1 cellular context compared by ENCODE assay signal in the genomic region with DNA sequence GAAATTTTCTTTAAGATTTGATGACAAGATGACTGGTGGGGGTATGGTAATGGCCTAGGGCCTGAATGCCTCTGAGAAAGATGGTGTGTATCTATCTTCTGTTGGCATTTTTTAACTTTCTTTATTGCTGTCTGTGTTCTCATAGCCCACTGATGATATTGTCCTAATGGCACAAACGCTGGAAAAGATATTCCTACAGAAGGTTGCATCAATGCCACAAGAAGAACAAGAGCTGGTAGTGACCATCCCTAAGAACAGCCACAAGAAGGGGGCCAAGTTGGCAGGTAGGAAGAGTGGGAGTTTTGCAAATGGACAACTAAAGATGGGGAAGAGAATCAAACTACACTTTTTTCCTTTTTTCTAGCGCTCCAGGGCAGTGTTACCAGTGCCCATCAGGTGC.
TF ChIP-seq lines count a peak whose summit lies in the region.

No MANE protein-coding gene starts in this region.

TF ChIP-seq in H1, 55 proteins besides CTCF, POLR2A, EP300 and RAD21:
- TF ChIP-seq SIRT6 (IDR thresholded peaks at IDR 0.05; ENCODE audit: low read length) = no peak
- no peak for TF ChIP-seq SP1 (IDR thresholded peaks at IDR 0.05; ENCODE audit: low read depth, low read length)
- TF ChIP-seq KDM4A (IDR thresholded peaks at IDR 0.05; ENCODE audit: low read depth, low read length, severe bottlenecking) = no peak
- TF ChIP-seq ZNF274 (IDR thresholded peaks at IDR 0.05; ENCODE audit: borderline replicate concordance, extremely low read depth, low read length) = no peak
- TF ChIP-seq, protein P1, sequence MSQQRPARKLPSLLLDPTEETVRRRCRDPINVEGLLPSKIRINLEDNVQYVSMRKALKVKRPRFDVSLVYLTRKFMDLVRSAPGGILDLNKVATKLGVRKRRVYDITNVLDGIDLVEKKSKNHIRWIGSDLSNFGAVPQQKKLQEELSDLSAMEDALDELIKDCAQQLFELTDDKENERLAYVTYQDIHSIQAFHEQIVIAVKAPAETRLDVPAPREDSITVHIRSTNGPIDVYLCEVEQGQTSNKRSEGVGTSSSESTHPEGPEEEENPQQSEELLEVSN (IDR thresholded peaks at IDR 0.05) = no peak
- no peak for TF ChIP-seq TAF1 (IDR thresholded peaks at IDR 0.05; ENCODE audit: low read depth, low read length)
- no peak for TF ChIP-seq SRF (IDR thresholded peaks at IDR 0.05; ENCODE audit: low read depth, low read length)
- TF ChIP-seq EZH2 (IDR thresholded peaks at IDR 0.05; ENCODE audit: low read depth, low read length, severe bottlenecking) = no peak
- no peak for TF ChIP-seq SAP30 (IDR thresholded peaks at IDR 0.05; ENCODE audit: insufficient read depth, insufficient replicate concordance, low read length)
- TF ChIP-seq TAF7 (optimal IDR thresholded peaks at IDR 0.05; ENCODE audit: borderline replicate concordance, low read depth, low read length) = no peak
- no peak for TF ChIP-seq NRF1 (IDR thresholded peaks at IDR 0.05; ENCODE audit: low read depth, low read length)
- no peak for TF ChIP-seq GTF2F1 (IDR thresholded peaks at IDR 0.05; ENCODE audit: borderline replicate concordance, low read depth, low read length)
- no peak for TF ChIP-seq MAFK (IDR thresholded peaks at IDR 0.05; ENCODE audit: low read depth, low read length)
- TF ChIP-seq BACH1 (IDR thresholded peaks at IDR 0.05; ENCODE audit: low read length) = no peak
- no peak for TF ChIP-seq CTBP2 (IDR thresholded peaks at IDR 0.05; ENCODE audit: borderline replicate concordance, insufficient read depth, insufficient read length, low read length)
- TF ChIP-seq HDAC2 (IDR thresholded peaks at IDR 0.05; ENCODE audit: borderline replicate concordance in 1 of 2, low read depth in 2 of 2, low read length in 2 of 2) = no peak
